Comparison of ENCODE assay signal across 17 cellular contexts in the genomic region with DNA sequence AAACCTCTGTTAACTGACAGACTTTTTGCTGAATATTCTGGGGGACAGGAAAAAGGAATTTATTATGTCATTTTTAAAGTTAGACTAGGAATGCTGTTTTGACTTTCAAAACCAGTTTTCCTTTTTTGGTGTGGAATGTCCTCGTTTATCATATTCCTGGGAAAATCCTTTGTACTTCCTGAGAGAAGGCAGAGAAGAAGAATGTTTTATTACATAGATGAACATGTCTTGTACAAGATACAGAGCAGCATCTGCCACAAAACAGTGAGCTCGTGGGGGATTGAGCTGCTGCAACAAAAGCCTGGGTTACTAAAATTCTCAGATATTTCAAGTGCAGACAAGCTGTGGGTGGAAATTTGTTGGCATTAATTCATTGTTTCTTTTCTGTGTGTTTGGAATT. TPM values are rescaled to one million over a fixed set of nuclear protein-coding genes. Genes with fewer than 3 reads are reported as not detected.
DNase-seq lines count a peak whose midpoint lies in the region; ATAC-seq and TF ChIP-seq lines count a peak whose summit lies in the region.
"Had no signal": no experiment of that assay in that cellular context is flagged by ENCODE, and none has a peak within 500 bp of the region (broad histone marks: within the 10 kb centered on the region; RNA-seq: fewer than 3 reads in every experiment).

No MANE protein-coding gene starts in this region.

- H4K91ac ChIP-seq in IMR-90 (ENCODE audit: insufficient read depth, low read depth, low read length), result peak overlapping the region; percentile 45; the same call in 1 of the 2 replicates

- H3K27ac ChIP-seq in IMR-90 (ENCODE audit: insufficient read depth, low read length), result peak overlapping the region; percentile 90
- no peak overlapping the region for H3K27ac ChIP-seq in neural progenitor cell
- H3K27ac ChIP-seq in WERI-Rb-1, result no peak overlapping the region
- H3K27ac ChIP-seq: pancreas, SJCRH30 had no signal

- H3K18ac ChIP-seq in IMR-90 (ENCODE audit: low read depth, low read length), result peak overlapping the region; percentile 81

- peak overlapping the region; percentile 9; the same call in 1 of the 2 replicates for H3K9ac ChIP-seq in IMR-90 (ENCODE audit: low read depth, low read length)
- H3K9ac ChIP-seq in neural progenitor cell, result no peak overlapping the region

- intact Hi-C loops in IMR-90 (cut with micrococcal nuclease), result no loop called here
- intact Hi-C loops in posterior cingulate gyrus (cut with DNase I), result no loop called here

- H3F3A ChIP-seq in neural progenitor cell (ENCODE audit: low read depth), result no peaks in the 10 kb centered on the region

- DNase-seq in AG20443 (ENCODE audit: low spot score) (peak; percentile 42), IMR-90 (peak; percentile 61), fibroblast of mammary gland (ENCODE audit: low read depth) (peak; percentile 15), neural progenitor cell (ENCODE audit: low spot score) (no peak), GDM1 (lab: John Stamatoyannopoulos, UW) (no peak), WERI-Rb-1 (no peak), posterior cingulate gyrus (no peak)
- no peak for DNase-seq in activated CD4-positive, alpha-beta T cell treated with anti-CD3 and anti-CD28 coated beads, Interleukin-2, amount 50 U/mL, for 1 hour
- DNase-seq: activated CD8-positive, alpha-beta memory T cell treated with anti-CD3 and anti-CD28 coated beads, Interleukin-2, amount 50 U/mL, for 48 hours; AML-193; cortex of kidney; left colon; pancreas; SJCRH30; stimulated activated CD4-positive, alpha-beta T cell treated with anti-CD3 and anti-CD28 coated beads, Interleukin-2, amount 100 ng/mL, for 48 hours had no signal

- POLR2A ChIA-PET in IMR-90 (lab: Charles Lee; ENCODE audit: unreplicated experiment), result interaction anchor here (0.6 kb wide), 1 partner anchor 34 kb away, joined by 8 read pairs; no protein-coding TSS in a partner anchor

- peaks cover 2% of the 10 kb centered on the region for H3K36me3 Mint-ChIP-seq in neural progenitor cell
- H3K36me3 Mint-ChIP-seq: activated naive CD4-positive, alpha-beta T cell treated with anti-CD3 and anti-CD28 coated beads, Interleukin-2, amount 50 U/mL, for 72 hours had no signal

- H4K8ac ChIP-seq in IMR-90 (ENCODE audit: low read depth in 2 of 2, low read length in 2 of 2), result peak overlapping the region; percentile 21 to 48

- peaks cover 3% of the 10 kb centered on the region for H3K9me1 ChIP-seq in IMR-90 (ENCODE audit: insufficient read depth, low read length)

- peak overlapping the region; percentile 36; the same call in 1 of the 2 replicates for H3K56ac ChIP-seq in IMR-90 (ENCODE audit: extremely low read depth, insufficient read depth, low read length)

- no peaks in the 10 kb centered on the region for H3K36me3 ChIP-seq in IMR-90 (ENCODE audit: control insufficient read depth, insufficient read depth, low read length)
- no peaks in the 10 kb centered on the region for H3K36me3 ChIP-seq in neural progenitor cell
- peaks cover 2% of the 10 kb centered on the region; the same call in 1 of the 2 replicates for H3K36me3 ChIP-seq in WERI-Rb-1
- H3K36me3 ChIP-seq: pancreas had no signal

- peak overlapping the region; percentile 1 for H3K27ac Mint-ChIP-seq in neural progenitor cell
- H3K27ac Mint-ChIP-seq: activated naive CD4-positive, alpha-beta T cell treated with anti-CD3 and anti-CD28 coated beads, Interleukin-2, amount 50 U/mL, for 72 hours; stimulated activated memory B cell treated with anti-CD40 and anti-IgM and Interleukin-4, amounts not matched to agents 10 μg/mL and 1 μg/mL and 100 μg/mL, for 72 hours had no signal

- H3K4ac ChIP-seq in IMR-90 (ENCODE audit: low read depth, low read length), result peak overlapping the region; percentile 68

- H3K4me1 Mint-ChIP-seq in neural progenitor cell, result peaks cover 7% of the 10 kb centered on the region

- in situ Hi-C loops in IMR-90 (cut with MboI; ENCODE audit: low sequenced_read_pairs), result no loop called here

- H3K4me3 ChIP-seq in IMR-90 (ENCODE audit: insufficient read depth, low read depth, low read length), result no peak overlapping the region
- H3K4me3 ChIP-seq in fibroblast of mammary gland (ENCODE audit: control insufficient read depth, low read depth, low read length), result no peak overlapping the region
- H3K4me3 ChIP-seq in neural progenitor cell, result no peak overlapping the region
- H3K4me3 ChIP-seq in WERI-Rb-1 (ENCODE audit: low read depth, low read length), result no peak overlapping the region
- H3K4me3 ChIP-seq: pancreas, SJCRH30 had no signal

- peak overlapping the region; percentile 73; the same call in 1 of the 2 replicates for H3K23ac ChIP-seq in IMR-90 (ENCODE audit: low read depth, low read length)

- H4K20me1 ChIP-seq in IMR-90 (ENCODE audit: insufficient read depth, low read length) (peaks cover 2% of the 10 kb centered on the region; the same call in 1 of the 2 replicates), neural progenitor cell (ENCODE audit: low read depth) (peaks cover 13% of the 10 kb centered on the region)

- H3K27me3 ChIP-seq in IMR-90 (ENCODE audit: control insufficient read depth, insufficient read depth, low read length), result no peaks in the 10 kb centered on the region
- no peaks in the 10 kb centered on the region for H3K27me3 ChIP-seq in neural progenitor cell
- no peaks in the 10 kb centered on the region for H3K27me3 ChIP-seq in WERI-Rb-1 (ENCODE audit: insufficient read depth, low read depth, severe bottlenecking)
- H3K27me3 ChIP-seq: pancreas, SJCRH30 had no signal

- H2BK120ac ChIP-seq in IMR-90 (ENCODE audit: low read depth, low read length), result peak overlapping the region; percentile 58

- no peaks in the 10 kb centered on the region for H3K9me3 Mint-ChIP-seq in neural progenitor cell
- H3K9me3 Mint-ChIP-seq: activated naive CD4-positive, alpha-beta T cell treated with anti-CD3 and anti-CD28 coated beads, Interleukin-2, amount 50 U/mL, for 72 hours; stimulated activated memory B cell treated with anti-CD40 and anti-IgM and Interleukin-4, amounts not matched to agents 10 μg/mL and 1 μg/mL and 100 μg/mL, for 72 hours had no signal

- peaks cover 78% of the 10 kb centered on the region for H3K79me2 ChIP-seq in neural progenitor cell (ENCODE audit: low read depth)

- H3K4me3 Mint-ChIP-seq in neural progenitor cell, result no peak overlapping the region
- H3K4me3 Mint-ChIP-seq: stimulated activated memory B cell treated with anti-CD40 and anti-IgM and Interleukin-4, amounts not matched to agents 10 μg/mL and 1 μg/mL and 100 μg/mL, for 72 hours had no signal

- peak; percentile 70 for ATAC-seq in IMR-90 (ENCODE audit: low read depth)
- ATAC-seq: activated naive CD4-positive, alpha-beta T cell treated with anti-CD3 and anti-CD28 coated beads, Interleukin-2, amount 50 U/mL, for 72 hours; left colon; stimulated activated memory B cell treated with anti-CD40 and anti-IgM and Interleukin-4, amounts not matched to agents 10 μg/mL and 1 μg/mL and 100 μg/mL, for 72 hours had no signal

- CTCF ChIA-PET in IMR-90 (lab: Yijun Ruan, JAX), result no interaction called here

- dilution Hi-C loops in IMR-90 (cut with HindIII; ENCODE audit: low sequenced_read_pairs, unreplicated experiment), result no loop called here

- H2AK5ac ChIP-seq in IMR-90 (ENCODE audit: low read depth, low read length), result no peak overlapping the region

- H2AK9ac ChIP-seq in IMR-90 (replicated peaks; ENCODE audit: low read depth, low read length, poor library complexity), result no peak overlapping the region

- no peak for TF ChIP-seq RAD21 in IMR-90 (IDR thresholded peaks at IDR 0.05; ENCODE audit: low read length)

- BruUV-seq in IMR-90 (replicated peaks; lab: Mats Ljungman, UMichigan), result no TSS peak

- peak overlapping the region; percentile 75 for H2BK5ac ChIP-seq in IMR-90 (ENCODE audit: low read depth, low read length, poor library complexity, severe bottlenecking)

- H2AFZ ChIP-seq in IMR-90 (replicated peaks; ENCODE audit: low read length, poor library complexity) (no peak overlapping the region), neural progenitor cell (replicated peaks) (no peak overlapping the region)

- peak overlapping the region; percentile 67 for H3K4me2 ChIP-seq in IMR-90 (ENCODE audit: low read depth, low read length)
- no peak overlapping the region for H3K4me2 ChIP-seq in neural progenitor cell

- WGBS in IMR-90 (ENCODE audit: extremely low coverage in 2 of 2, insufficient read length in 1 of 2), 2 experiments, result no CpG with 5 or more reads among the region's 2 CpGs

- no peaks in the 10 kb centered on the region for H3K27me3 Mint-ChIP-seq in neural progenitor cell (ENCODE audit: insufficient read depth, low read depth)
- H3K27me3 Mint-ChIP-seq: stimulated activated memory B cell treated with anti-CD40 and anti-IgM and Interleukin-4, amounts not matched to agents 10 μg/mL and 1 μg/mL and 100 μg/mL, for 72 hours had no signal

- peaks cover 21 to 67% of the 10 kb centered on the region in 2 experiments for H3K79me1 ChIP-seq in IMR-90 (ENCODE audit: low read depth in 1 of 2, low read length in 2 of 2)

- H2BK15ac ChIP-seq in IMR-90 (ENCODE audit: low read depth, low read length), result 0 out of 3 replicates have a peak overlapping the region, but pooled peaks have one; percentile 26

- no peak for TF ChIP-seq POLR2A in IMR-90 (IDR thresholded peaks at IDR 0.05; ENCODE audit: low read depth, low read length)

- TF ChIP-seq CTCF in IMR-90 (conservative IDR thresholded peaks at IDR 0.05; ENCODE audit: low read depth, low read length), result no peak
- TF ChIP-seq CTCF in fibroblast of mammary gland (conservative IDR thresholded peaks at IDR 0.05; ENCODE audit: control insufficient read depth, insufficient read depth, low read depth, low read length), result no peak
- no peak for TF ChIP-seq CTCF in neural progenitor cell (IDR thresholded peaks at IDR 0.05)
- no peak for TF ChIP-seq CTCF in WERI-Rb-1 (IDR thresholded peaks at IDR 0.05; ENCODE audit: low read depth, low read length)

- peak overlapping the region; percentile 85; the same call in 1 of the 2 replicates for H3K14ac ChIP-seq in IMR-90 (replicated peaks; ENCODE audit: low read depth, low read length)

- H3K9me3 ChIP-seq in IMR-90 (ENCODE audit: control insufficient read depth, insufficient read depth, low read length) (no peaks in the 10 kb centered on the region), neural progenitor cell (ENCODE audit: low read depth) (no peaks in the 10 kb centered on the region), WERI-Rb-1 (ENCODE audit: severe bottlenecking) (no peaks in the 10 kb centered on the region)
- H3K9me3 ChIP-seq: pancreas, SJCRH30 had no signal

- H3K4me1 ChIP-seq in IMR-90 (ENCODE audit: control insufficient read depth, insufficient read depth, low read length) (peaks cover 7% of the 10 kb centered on the region), neural progenitor cell (peaks cover 10% of the 10 kb centered on the region)
- H3K4me1 ChIP-seq: SJCRH30 had no signal

- H2BK20ac ChIP-seq in IMR-90 (ENCODE audit: low read depth, low read length), result no peak overlapping the region

- peak overlapping the region; percentile 49 for H4K5ac ChIP-seq in IMR-90 (ENCODE audit: low read depth, low read length)

TF ChIP-seq in IMR-90, 13 proteins besides CTCF, POLR2A, EP300 and RAD21 (continues in another document):
- no peak for TF ChIP-seq SMC3 (IDR thresholded peaks at IDR 0.05; ENCODE audit: low read depth, low read length)
- TF ChIP-seq RFX5 (IDR thresholded peaks at IDR 0.05; ENCODE audit: low read depth, low read length), result no peak

RNA-seq across cellular contexts. Expression of a gene that starts 20.2 kb away (rescaled TPM):
- total RNA-seq in IMR-90 (2012; rRNA removed) (36.2 and 39.7 TPM in 2 replicates), neural progenitor cell (ENCODE audit: low replicate concordance) (54.2 and 66.3 TPM in 2 replicates)
- polyA plus RNA-seq in IMR-90 (2012; rRNA removed), result 35.1 and 36.7 TPM in 2 replicates
- polyA plus RNA-seq in IMR-90 (2012; cell fraction: cytosol; rRNA removed), result 9.6 and 11.2 TPM in 2 replicates
- 12.1 and 61.4 TPM in 2 replicates for polyA plus RNA-seq in IMR-90 (2012; cell fraction: nucleus; rRNA removed; ENCODE audit: low replicate concordance)

Comparison
In these comparisons a context has a peak if more than half of its experiments do, and no peak if none do; other contexts are left out.
1. DNase-seq: peak in AG20443 (single experiment), IMR-90 (single experiment) and fibroblast of mammary gland (single experiment); none in neural progenitor cell (single experiment), activated CD4-positive, alpha-beta T cell treated with anti-CD3 and anti-CD28 coated beads, Interleukin-2, amount 50 U/mL, for 1 hour (single experiment), GDM1 (single experiment), WERI-Rb-1 (single experiment) and posterior cingulate gyrus (0 of 10).